In the genomic region with DNA sequence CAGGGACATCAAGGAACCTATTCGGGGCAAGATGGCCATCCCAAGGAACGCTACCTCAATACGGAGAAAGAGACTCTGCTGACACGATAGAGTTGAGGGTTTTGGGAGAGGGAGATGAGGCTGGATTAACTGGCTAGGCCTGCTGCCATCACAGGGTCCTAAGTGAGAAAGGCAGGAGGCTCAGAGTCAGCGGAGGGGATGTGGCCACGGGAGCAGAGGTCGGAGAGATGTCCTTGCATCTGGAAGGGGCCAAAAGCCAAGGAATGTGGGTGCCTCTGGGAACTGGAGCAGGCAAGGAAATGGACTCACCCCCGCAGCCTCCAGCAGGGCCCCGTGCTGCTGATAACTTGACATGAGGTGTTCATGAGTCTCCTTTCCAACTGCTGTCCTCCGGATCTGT, we compare ENCODE assay signal across 29 cellular contexts. TPM values are rescaled to one million over a fixed set of nuclear protein-coding genes. Genes with fewer than 3 reads are reported as not detected.
"Had no signal": no experiment of that assay in that cellular context is flagged by ENCODE, and none has a peak within 500 bp of the region (broad histone marks: within the 10 kb centered on the region; RNA-seq: fewer than 3 reads in every experiment).

No MANE protein-coding gene starts in this region.

- H3K9ac ChIP-seq: neural progenitor cell had no signal

- H3K4me1 ChIP-seq: esophagus muscularis mucosa, left lung, neural progenitor cell, prostate gland, tibial nerve, uterus had no signal

- DNase-seq: activated CD4-positive, alpha-beta T cell treated with anti-CD3 and anti-CD28 coated beads for 36 hours; activated CD4-positive, alpha-beta T cell treated with anti-CD3 and anti-CD28 coated beads, Interleukin-2, amount 50 U/mL, for 4 hours; activated T-cell treated with anti-CD3 and anti-CD28 coated beads, Interleukin-2, amount 50 U/mL, for 1 hour; effector CD8-positive, alpha-beta T cell; glutamatergic neuron; immature natural killer cell; naive thymus-derived CD4-positive, alpha-beta T cell; stimulated activated CD4-positive, alpha-beta T cell treated with anti-CD3 and anti-CD28 coated beads, Interleukin-12 subunit alpha, Interleukin-12 subunit beta, amount 100 ng/mL, for 4 hours; T-helper 1 cell; uterus had no signal

- H3K4me3 Mint-ChIP-seq: activated CD4-positive, alpha-beta T cell treated with anti-CD3 and anti-CD28 coated beads for 36 hours; brain; dendritic cell treated with granulocyte-macrophage colony-stimulating factor and Interleukin-4, amounts not matched to agents 40 ng/mL and 50 ng/mL, for 4 days; immature natural killer cell; naive thymus-derived CD4-positive, alpha-beta T cell; neural progenitor cell; stimulated activated naive CD8-positive, alpha-beta T cell treated with anti-CD3 and anti-CD28 coated beads, Interleukin-15, Interleukin-2, amounts not matched to agents 100 ng/mL and 50 ng/mL, for 24 hours had no signal

- H3K4me3 ChIP-seq: esophagus muscularis mucosa, hepatocyte, left lung, neural progenitor cell, prostate gland, tibial nerve, uterus had no signal

- FAIRE-seq: frontal cortex, TTC549 had no signal

- H3K4me1 Mint-ChIP-seq: activated CD4-positive, alpha-beta T cell treated with anti-CD3 and anti-CD28 coated beads for 36 hours; immature natural killer cell; naive thymus-derived CD4-positive, alpha-beta T cell had no signal

- H3K27ac ChIP-seq: esophagus muscularis mucosa, hepatocyte, left lung, neural progenitor cell, prostate gland, tibial nerve, uterus had no signal

- ATAC-seq: activated CD4-positive, alpha-beta T cell treated with anti-CD3 and anti-CD28 coated beads for 36 hours; activated naive CD4-positive, alpha-beta T cell treated with anti-CD3 and anti-CD28 coated beads, Interleukin-2, amount 50 U/mL, for 72 hours; left lung; naive thymus-derived CD4-positive, alpha-beta T cell had no signal

- H3K9me3 ChIP-seq: esophagus muscularis mucosa, left lung, prostate gland, uterus had no signal

- H3K27me3 ChIP-seq: hepatocyte, neural progenitor cell, tibial nerve, uterus had no signal

- H3K9me3 Mint-ChIP-seq: activated naive CD4-positive, alpha-beta T cell treated with anti-CD3 and anti-CD28 coated beads, Interleukin-2, amount 50 U/mL, for 72 hours; dendritic cell treated with granulocyte-macrophage colony-stimulating factor and Interleukin-4, amounts not matched to agents 40 ng/mL and 50 ng/mL, for 4 days; immature natural killer cell; stimulated activated naive CD8-positive, alpha-beta T cell treated with anti-CD3 and anti-CD28 coated beads, Interleukin-15, Interleukin-2, amounts not matched to agents 100 ng/mL and 50 ng/mL, for 24 hours had no signal

- H3K27ac Mint-ChIP-seq: activated CD4-positive, alpha-beta T cell treated with anti-CD3 and anti-CD28 coated beads for 36 hours; brain; dendritic cell treated with granulocyte-macrophage colony-stimulating factor and Interleukin-4, amounts not matched to agents 40 ng/mL and 50 ng/mL, for 4 days; immature natural killer cell; naive thymus-derived CD4-positive, alpha-beta T cell; neural progenitor cell; stimulated activated naive CD8-positive, alpha-beta T cell treated with anti-CD3 and anti-CD28 coated beads, Interleukin-15, Interleukin-2, amounts not matched to agents 100 ng/mL and 50 ng/mL, for 24 hours had no signal

- H3K4me2 ChIP-seq: hepatocyte, neural progenitor cell had no signal

- H3K27me3 Mint-ChIP-seq: stimulated activated naive CD8-positive, alpha-beta T cell treated with anti-CD3 and anti-CD28 coated beads, Interleukin-15, Interleukin-2, amounts not matched to agents 100 ng/mL and 50 ng/mL, for 24 hours had no signal

- H3K36me3 ChIP-seq: esophagus muscularis mucosa, left lung, neural progenitor cell, prostate gland, tibial nerve, uterus had no signal

- H2AFZ ChIP-seq: hepatocyte, neural progenitor cell had no signal

- H3K79me2 ChIP-seq: hepatocyte had no signal

- H3K36me3 Mint-ChIP-seq: activated naive CD4-positive, alpha-beta T cell treated with anti-CD3 and anti-CD28 coated beads, Interleukin-2, amount 50 U/mL, for 72 hours; brain; immature natural killer cell; naive thymus-derived CD4-positive, alpha-beta T cell; neural progenitor cell had no signal

RNA-seq across cellular contexts. Expression of gene RFPL3, which starts 31.0 kb away (rescaled TPM):
- total RNA-seq: activated CD4-positive, alpha-beta T cell treated with anti-CD3 and anti-CD28 coated beads for 36 hours; activated naive CD4-positive, alpha-beta T cell treated with anti-CD3 and anti-CD28 coated beads, Interleukin-2, amount 50 U/mL, for 72 hours; aorta; cardiac septum; chondrocyte; esophagus muscularis mucosa; frontal cortex; hepatocyte; kidney epithelial cell; left lung; lung microvascular endothelial cell; naive thymus-derived CD4-positive, alpha-beta T cell; osteoblast; tibial nerve; uterus had no signal
- polyA plus RNA-seq: adipose tissue; aorta; hepatocyte; immature natural killer cell; naive thymus-derived CD4-positive, alpha-beta T cell had no signal
